ENCODE assay signal across 19 cellular contexts in the genomic region with DNA sequence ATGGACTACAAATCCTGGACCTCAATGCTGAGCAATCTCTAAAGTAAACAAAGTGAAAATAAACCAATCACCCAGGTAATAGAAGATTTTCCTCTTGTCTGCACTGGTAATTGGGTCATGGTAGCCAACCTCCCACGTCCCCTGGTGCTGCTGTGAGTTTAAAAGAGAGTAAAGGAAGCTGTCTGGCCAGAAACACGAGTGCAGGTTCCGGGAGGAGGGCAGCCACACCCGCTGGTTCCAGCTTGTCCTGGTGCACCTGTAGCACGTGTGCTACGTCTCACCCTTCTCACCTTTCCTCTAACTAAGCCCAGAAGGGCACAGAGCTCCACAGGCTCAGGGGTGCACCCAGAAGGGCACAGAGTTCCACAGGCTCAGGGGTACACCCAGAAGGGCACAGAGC. TPM values are rescaled to one million over a fixed set of nuclear protein-coding genes. Genes with fewer than 3 reads are reported as not detected.
DNase-seq lines count a peak whose midpoint lies in the region; ATAC-seq and TF ChIP-seq lines count a peak whose summit lies in the region.
"Had no signal": no experiment of that assay in that cellular context is flagged by ENCODE, and none has a peak within 500 bp of the region (broad histone marks: within the 10 kb centered on the region; RNA-seq: fewer than 3 reads in every experiment).

No MANE protein-coding gene starts in this region.

- H3K27me3 Mint-ChIP-seq in activated T-cell treated with anti-CD3 and anti-CD28 coated beads, Interleukin-2, amount 50 U/mL, for 24 hours = no peaks in the 10 kb centered on the region
- H3K27me3 Mint-ChIP-seq in activated T-cell treated with anti-CD3 and anti-CD28 coated beads, Interleukin-2, amount 50 U/mL, for 4 hours (ENCODE audit: low read depth) = no peaks in the 10 kb centered on the region
- H3K27me3 Mint-ChIP-seq in T-helper 1 cell treated with Interleukin-12 subunit alpha and Interleukin-12 subunit beta and Interleukin-4 antibody, amounts not matched to agents 30 μg/mL and 1 μg/mL, for 36 hours (ENCODE audit: low read depth) = no peaks in the 10 kb centered on the region
- H3K27me3 Mint-ChIP-seq in endodermal cell (ENCODE audit: insufficient read depth) = peaks cover 29% of the 10 kb centered on the region

- no peaks in the 10 kb centered on the region for H3K9me3 ChIP-seq in endodermal cell (ENCODE audit: control insufficient read depth, low read length)
- H3K9me3 ChIP-seq: MG63, upper lobe of right lung had no signal

- intact Hi-C loops in Right ventricle myocardium superior (cut with DNase I) = no loop called here

- H3K4me1 ChIP-seq in endodermal cell (ENCODE audit: control insufficient read depth, insufficient read depth, low read length) = no peaks in the 10 kb centered on the region

- no peak for ATAC-seq in activated T-cell treated with anti-CD3 and anti-CD28 coated beads, Interleukin-2, amount 50 U/mL, for 4 hours
- no peak for ATAC-seq in stimulated activated effector memory CD8-positive, alpha-beta T cell treated with anti-CD3 and anti-CD28 coated beads, Interleukin-12 subunit alpha, Interleukin-12 subunit beta, amount 100 ng/mL, for 72 hours
- ATAC-seq in HG03159 (IDR thresholded peaks at IDR 0.05; ENCODE audit: unreplicated experiment) = no peak
- ATAC-seq in Right ventricle myocardium superior (ENCODE audit: poor library complexity) = no peak
- ATAC-seq: left cardiac atrium, upper lobe of right lung had no signal

- H3K27me3 ChIP-seq in endodermal cell (ENCODE audit: control insufficient read depth, insufficient read depth, low read length, poor library complexity, severe bottlenecking) = peaks cover 29% of the 10 kb centered on the region
- H3K27me3 ChIP-seq: MG63, upper lobe of right lung had no signal

- H3K4me3 ChIP-seq in endodermal cell (ENCODE audit: low read length) = no peak overlapping the region
- H3K4me3 ChIP-seq: MG63, upper lobe of right lung had no signal

- H3K36me3 ChIP-seq in endodermal cell (ENCODE audit: control insufficient read depth, insufficient read depth, low read length) = no peaks in the 10 kb centered on the region
- H3K36me3 ChIP-seq: upper lobe of right lung had no signal

- H3K9ac ChIP-seq in endodermal cell (ENCODE audit: extremely low read depth, low read length, poor library complexity, severe bottlenecking) = no peak overlapping the region

- peaks cover 86% of the 10 kb centered on the region for H3K36me3 Mint-ChIP-seq in activated T-cell treated with anti-CD3 and anti-CD28 coated beads, Interleukin-2, amount 50 U/mL, for 24 hours (ENCODE audit: low read depth)
- peaks cover 33% of the 10 kb centered on the region for H3K36me3 Mint-ChIP-seq in activated T-cell treated with anti-CD3 and anti-CD28 coated beads, Interleukin-2, amount 50 U/mL, for 4 hours (ENCODE audit: insufficient read depth)
- H3K36me3 Mint-ChIP-seq in T-helper 1 cell treated with Interleukin-12 subunit alpha and Interleukin-12 subunit beta and Interleukin-4 antibody, amounts not matched to agents 30 μg/mL and 1 μg/mL, for 36 hours (ENCODE audit: low read depth) = peaks cover 56% of the 10 kb centered on the region
- no peaks in the 10 kb centered on the region for H3K36me3 Mint-ChIP-seq in endodermal cell (ENCODE audit: low read depth)
- H3K36me3 Mint-ChIP-seq in stimulated activated effector memory CD8-positive, alpha-beta T cell treated with anti-CD3 and anti-CD28 coated beads, Interleukin-12 subunit alpha, Interleukin-12 subunit beta, amount 100 ng/mL, for 72 hours = peaks cover 71% of the 10 kb centered on the region
- H3K36me3 Mint-ChIP-seq: mesothelial cell of epicardium had no signal

- H3K4me3 Mint-ChIP-seq in activated T-cell treated with anti-CD3 and anti-CD28 coated beads, Interleukin-2, amount 50 U/mL, for 24 hours = no peak overlapping the region
- H3K4me3 Mint-ChIP-seq in activated T-cell treated with anti-CD3 and anti-CD28 coated beads, Interleukin-2, amount 50 U/mL, for 4 hours = no peak overlapping the region
- H3K4me3 Mint-ChIP-seq in T-helper 1 cell treated with Interleukin-12 subunit alpha and Interleukin-12 subunit beta and Interleukin-4 antibody, amounts not matched to agents 30 μg/mL and 1 μg/mL, for 36 hours = no peak overlapping the region
- no peak overlapping the region for H3K4me3 Mint-ChIP-seq in endodermal cell
- peak overlapping the region; percentile 70 for H3K4me3 Mint-ChIP-seq in stimulated activated effector memory CD8-positive, alpha-beta T cell treated with anti-CD3 and anti-CD28 coated beads, Interleukin-12 subunit alpha, Interleukin-12 subunit beta, amount 100 ng/mL, for 72 hours
- H3K4me3 Mint-ChIP-seq: mesothelial cell of epicardium had no signal

- H3K27ac ChIP-seq in endodermal cell (ENCODE audit: low read depth, low read length) = no peak overlapping the region
- H3K27ac ChIP-seq: upper lobe of right lung had no signal

- no peak for TF ChIP-seq CTCF in endodermal cell (conservative IDR thresholded peaks at IDR 0.05)

- H3K27ac Mint-ChIP-seq in activated T-cell treated with anti-CD3 and anti-CD28 coated beads, Interleukin-2, amount 50 U/mL, for 24 hours = peak overlapping the region; percentile 76
- peak overlapping the region; percentile 49 for H3K27ac Mint-ChIP-seq in T-helper 1 cell treated with Interleukin-12 subunit alpha and Interleukin-12 subunit beta and Interleukin-4 antibody, amounts not matched to agents 30 μg/mL and 1 μg/mL, for 36 hours
- H3K27ac Mint-ChIP-seq in endodermal cell = no peak overlapping the region
- peak overlapping the region; percentile 93 for H3K27ac Mint-ChIP-seq in stimulated activated effector memory CD8-positive, alpha-beta T cell treated with anti-CD3 and anti-CD28 coated beads, Interleukin-12 subunit alpha, Interleukin-12 subunit beta, amount 100 ng/mL, for 72 hours
- H3K27ac Mint-ChIP-seq: mesothelial cell of epicardium had no signal

- no peaks in the 10 kb centered on the region for H3K9me3 Mint-ChIP-seq in activated T-cell treated with anti-CD3 and anti-CD28 coated beads, Interleukin-2, amount 50 U/mL, for 24 hours
- H3K9me3 Mint-ChIP-seq in activated T-cell treated with anti-CD3 and anti-CD28 coated beads, Interleukin-2, amount 50 U/mL, for 4 hours = no peaks in the 10 kb centered on the region
- H3K9me3 Mint-ChIP-seq in T-helper 1 cell treated with Interleukin-12 subunit alpha and Interleukin-12 subunit beta and Interleukin-4 antibody, amounts not matched to agents 30 μg/mL and 1 μg/mL, for 36 hours = no peaks in the 10 kb centered on the region
- H3K9me3 Mint-ChIP-seq in endodermal cell = peaks cover 7% of the 10 kb centered on the region
- no peaks in the 10 kb centered on the region for H3K9me3 Mint-ChIP-seq in stimulated activated effector memory CD8-positive, alpha-beta T cell treated with anti-CD3 and anti-CD28 coated beads, Interleukin-12 subunit alpha, Interleukin-12 subunit beta, amount 100 ng/mL, for 72 hours

- H3K4me1 Mint-ChIP-seq in activated T-cell treated with anti-CD3 and anti-CD28 coated beads, Interleukin-2, amount 50 U/mL, for 24 hours (ENCODE audit: low read depth) = peaks cover 81% of the 10 kb centered on the region
- peaks cover 69% of the 10 kb centered on the region for H3K4me1 Mint-ChIP-seq in activated T-cell treated with anti-CD3 and anti-CD28 coated beads, Interleukin-2, amount 50 U/mL, for 4 hours (ENCODE audit: low read depth)
- peaks cover 68% of the 10 kb centered on the region for H3K4me1 Mint-ChIP-seq in T-helper 1 cell treated with Interleukin-12 subunit alpha and Interleukin-12 subunit beta and Interleukin-4 antibody, amounts not matched to agents 30 μg/mL and 1 μg/mL, for 36 hours (ENCODE audit: low read depth)
- peaks cover 4% of the 10 kb centered on the region for H3K4me1 Mint-ChIP-seq in endodermal cell
- H3K4me1 Mint-ChIP-seq in stimulated activated effector memory CD8-positive, alpha-beta T cell treated with anti-CD3 and anti-CD28 coated beads, Interleukin-12 subunit alpha, Interleukin-12 subunit beta, amount 100 ng/mL, for 72 hours = peaks cover 95% of the 10 kb centered on the region
- H3K4me1 Mint-ChIP-seq: mesothelial cell of epicardium had no signal

- 83 to 93% methylated on average over 4 to 6 of the region's 6 CpGs for WGBS in endodermal cell (ENCODE audit: insufficient coverage in 1 of 2, insufficient read length in 1 of 2), 2 experiments

- DNase-seq in activated T-cell treated with anti-CD3 and anti-CD28 coated beads, Interleukin-2, amount 50 U/mL, for 24 hours = no peak
- DNase-seq in activated T-cell treated with anti-CD3 and anti-CD28 coated beads, Interleukin-2, amount 50 U/mL, for 4 hours = no peak
- DNase-seq in endodermal cell = peak; percentile 13
- DNase-seq in stimulated activated effector memory CD8-positive, alpha-beta T cell treated with anti-CD3 and anti-CD28 coated beads, Interleukin-12 subunit alpha, Interleukin-12 subunit beta, amount 100 ng/mL, for 72 hours (ENCODE audit: low spot score in 2 of 2) = peak in 1 of 2 donors; percentile 46
- DNase-seq in AG20443 (ENCODE audit: low spot score) = no peak
- no peak for DNase-seq in Right ventricle myocardium superior
- DNase-seq: activated CD8-positive, alpha-beta memory T cell treated with anti-CD3 and anti-CD28 coated beads for 24 hours; activated naive CD4-positive, alpha-beta T cell; IMR-90; left cardiac atrium; MG63; NCI-H1694 treated with DMSO at 0.1 percent for 48 hours; NK-92 treated with Interleukin-12 subunit alpha and Interleukin-12 subunit beta, amount 100 ng/mL, for 24 hours; retina; RPMI8226; upper lobe of right lung had no signal

RNA-seq across cellular contexts. Expression of gene CRACR2A, which starts 5.4 kb away (rescaled TPM):
- total RNA-seq in activated T-cell treated with anti-CD3 and anti-CD28 coated beads, Interleukin-2, amount 50 U/mL, for 4 hours = 10 to 100 TPM; 31.8 to 48.0 (median 46.2) TPM
- total RNA-seq in endodermal cell (1 to 10 TPM; 1.1 to 4.7 TPM), Right ventricle myocardium superior (5.2 TPM)
- polyA plus RNA-seq in endodermal cell (2013, experiment 1 of 2) = 1.1 TPM
- 1.3 TPM for polyA plus RNA-seq in endodermal cell (2013, experiment 2 of 2)
